12 cellular contexts compared by ENCODE assay signal in the genomic region with DNA sequence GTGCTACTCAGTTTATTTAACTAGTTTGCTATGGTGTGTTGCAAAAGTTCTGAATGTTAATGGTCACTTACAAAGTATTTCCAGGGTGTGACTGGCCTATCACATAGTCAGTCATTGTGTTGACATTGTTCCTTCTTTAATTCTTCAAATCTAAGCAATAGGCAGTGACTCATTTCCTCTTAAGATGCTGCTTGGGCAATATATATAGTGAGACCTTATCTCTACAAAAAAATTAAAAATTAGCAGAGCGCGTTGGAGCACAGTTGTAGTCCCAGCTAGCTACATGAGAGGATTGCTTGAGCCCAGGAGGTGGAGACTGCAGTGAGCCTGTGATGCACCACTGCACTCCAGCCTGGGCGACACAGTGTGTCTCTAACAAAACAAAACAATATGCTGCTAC. TPM values are rescaled to one million over a fixed set of nuclear protein-coding genes. Genes with fewer than 3 reads are reported as not detected.
DNase-seq lines count a peak whose midpoint lies in the region; ATAC-seq, FAIRE-seq and TF ChIP-seq lines count a peak whose summit lies in the region.
"Had no signal": no experiment of that assay in that cellular context is flagged by ENCODE, and none has a peak within 500 bp of the region (broad histone marks: within the 10 kb centered on the region; RNA-seq: fewer than 3 reads in every experiment).

No MANE protein-coding gene starts in this region.

- H3K27ac ChIP-seq in heart left ventricle (peak overlapping the region in 1 of 12 donors; percentile 50), right atrium auricular region (no peak overlapping the region), coronary artery (no peak overlapping the region)
- H3K27ac ChIP-seq: cardiac muscle cell had no signal

- H3K27me3 ChIP-seq in heart left ventricle (no peaks in the 10 kb centered on the region), right atrium auricular region (no peaks in the 10 kb centered on the region)
- H3K27me3 ChIP-seq: cardiac muscle cell had no signal

- H3K4me1 ChIP-seq in heart left ventricle (peaks cover 0 to 28% (median 0%) of the 10 kb centered on the region in 12 donors), right atrium auricular region (no peaks in the 10 kb centered on the region)

- WGBS in heart left ventricle, 4 donors = 45 to 61% (median 58%) methylated on average over 3 of the region's 3 CpGs

- peak; percentile 67 for FAIRE-seq in urothelium cell line (lab: Jason Lieb, UNC)

- no peaks in the 10 kb centered on the region for H3K36me3 ChIP-seq in heart left ventricle
- no peaks in the 10 kb centered on the region for H3K36me3 ChIP-seq in right atrium auricular region
- H3K36me3 ChIP-seq: cardiac muscle cell, HAP-1 had no signal

- TF ChIP-seq CTCF in heart left ventricle (IDR thresholded peaks at IDR 0.05) (no peak), right atrium auricular region (IDR thresholded peaks at IDR 0.05) (no peak), foreskin fibroblast (IDR thresholded peaks at IDR 0.05; ENCODE audit: low read depth, low read length) (no peak), coronary artery (IDR thresholded peaks at IDR 0.05) (no peak)

- no peak for TF ChIP-seq POLR2A in heart left ventricle (IDR thresholded peaks at IDR 0.05)

- CTCF ChIA-PET in HEK293T (lab: Yijun Ruan, JAX) = no interaction called here

- ATAC-seq in heart left ventricle = peak in 3 of 4 donors; percentile 42 to 78 (median 44)
- no peak for ATAC-seq in GM21515 (IDR thresholded peaks at IDR 0.05; ENCODE audit: unreplicated experiment)

- no peaks in the 10 kb centered on the region for H3K9me3 ChIP-seq in heart left ventricle
- no peaks in the 10 kb centered on the region for H3K9me3 ChIP-seq in right atrium auricular region
- H3K9me3 ChIP-seq: HAP-1 had no signal

- no peak for DNase-seq in heart left ventricle
- DNase-seq in right atrium auricular region (ENCODE audit: low spot score) = no peak
- DNase-seq in SIG-M5 (lab: John Stamatoyannopoulos, UW) = peak; percentile 83
- peak; percentile 83 to 85 for DNase-seq in foreskin fibroblast
- peak; percentile 17 for DNase-seq in urothelium cell line (ENCODE audit: low spot score)
- DNase-seq in coronary artery (ENCODE audit: low spot score) = no peak
- no peak for DNase-seq in HEK293T (ENCODE audit: extremely low spot score)
- DNase-seq: NCI-H774; stimulated activated CD4-positive, alpha-beta T cell treated with anti-CD3 and anti-CD28 coated beads, Interleukin-12 subunit alpha, Interleukin-12 subunit beta, amount 100 ng/mL, for 4 hours had no signal

- POLR2A ChIA-PET in HEK293T (lab: Yijun Ruan, JAX) = no interaction called here

- intact Hi-C loops in heart left ventricle (cut with DNase I) = no loop called here

- H3K4me3 ChIP-seq in heart left ventricle (peak overlapping the region in 1 of 12 donors; percentile 16), right atrium auricular region (no peak overlapping the region), foreskin fibroblast (ENCODE audit: low read depth in 1 of 2, low read length in 2 of 2) (no peak overlapping the region), coronary artery (no peak overlapping the region)
- H3K4me3 ChIP-seq: cardiac muscle cell, HAP-1 had no signal

TF ChIP-seq in HEK293T, 16 proteins besides CTCF, POLR2A, EP300 and RAD21:
- TF ChIP-seq HDGF (IDR thresholded peaks at IDR 0.05; ENCODE audit: borderline replicate concordance) = no peak
- TF ChIP-seq FOXM1 (IDR thresholded peaks at IDR 0.05; ENCODE audit: borderline replicate concordance) = no peak
- no peak for TF ChIP-seq CTBP1 (IDR thresholded peaks at IDR 0.05; ENCODE audit: borderline replicate concordance)

RNA-seq across cellular contexts. Expression of gene CCDC88A, which starts 5.8 kb away (rescaled TPM):
- total RNA-seq in heart left ventricle = 10 to 100 TPM; 17.3 to 53.6 (median 24.4) TPM
- polyA plus RNA-seq in heart left ventricle = 10 to 100 TPM; 10.4 to 26.3 TPM
- total RNA-seq in right atrium auricular region = 10 to 100 TPM; 21.5 to 26.4 TPM

Comparison
In these comparisons a context has a peak if more than half of its experiments do, and no peak if none do; other contexts are left out.
1. DNase-seq: peak in SIG-M5 (single experiment), foreskin fibroblast (2 of 2) and urothelium cell line (single experiment); none in heart left ventricle (0 of 5), right atrium auricular region (single experiment), coronary artery (single experiment) and HEK293T (single experiment).